1 cellular context compared by ENCODE assay signal in the genomic region with DNA sequence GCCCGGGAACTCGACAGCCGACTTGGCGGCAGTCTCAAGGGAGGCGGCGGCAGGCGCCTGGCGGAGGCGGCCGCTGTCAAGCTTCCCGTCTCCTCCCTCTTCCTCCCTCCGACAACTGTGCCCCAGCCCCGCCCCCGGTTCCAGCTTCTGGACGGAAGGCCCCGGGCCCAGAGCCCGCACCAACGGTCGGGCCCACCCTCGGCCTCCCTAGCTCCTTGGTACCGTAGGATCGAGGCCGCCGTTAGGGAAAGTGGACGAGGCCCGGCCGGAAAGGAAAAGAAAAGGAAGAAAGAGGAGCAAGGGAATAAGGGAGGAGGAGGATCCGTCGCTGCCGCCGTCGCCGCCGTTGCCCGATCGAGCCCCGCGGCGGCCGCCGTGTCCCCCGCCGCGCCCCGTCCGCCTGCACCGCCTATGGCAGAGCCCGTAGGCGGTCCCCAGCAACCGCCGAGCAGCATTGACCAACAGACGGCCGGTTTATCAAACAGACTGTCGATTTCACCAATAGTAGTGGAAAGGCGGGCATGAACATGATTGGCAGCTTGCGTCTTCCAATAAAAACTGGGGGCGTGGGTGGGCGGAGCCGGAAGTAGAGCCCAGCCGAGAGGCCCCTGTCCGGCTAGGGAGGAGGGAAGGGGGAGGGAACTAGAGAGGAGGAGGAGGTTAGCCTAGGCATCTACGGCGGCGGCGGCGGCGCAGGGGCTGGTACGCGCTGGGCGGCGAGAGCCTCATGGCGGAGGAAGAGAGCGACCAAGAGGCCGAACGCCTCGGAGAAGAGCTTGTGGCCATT.
TF ChIP-seq lines count a peak whose summit lies in the region.

A gene with protein sequence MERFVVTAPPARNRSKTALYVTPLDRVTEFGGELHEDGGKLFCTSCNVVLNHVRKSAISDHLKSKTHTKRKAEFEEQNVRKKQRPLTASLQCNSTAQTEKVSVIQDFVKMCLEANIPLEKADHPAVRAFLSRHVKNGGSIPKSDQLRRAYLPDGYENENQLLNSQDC (minus strand): TSS at position 413 of the 787 bp plus-strand sequence. CDS start 3,029 bp downstream, outside the sequence.
A gene (plus strand): TSS at position 663 of the 787 bp plus-strand sequence. CDS start 65 bp downstream, at position 728.

TF ChIP-seq in HepG2, 621 proteins besides CTCF, POLR2A, EP300 and RAD21 (continued from another document and continues in another):
- TF ChIP-seq SP2 (CRISPR knock-in tag; IDR thresholded peaks at IDR 0.05) (peak; percentile 98), ZNF777 (CRISPR knock-in tag; IDR thresholded peaks at IDR 0.05) (peak; percentile 82), NBN (conservative IDR thresholded peaks at IDR 0.05) (no peak), AGO2 (optimal IDR thresholded peaks at IDR 0.05; ENCODE audit: low read depth, low read length) (peak; percentile 69), ETV6 (CRISPR knock-in tag; conservative IDR thresholded peaks at IDR 0.05) (no peak; the same call in 1 of the 2 replicates), CC2D1A (CRISPR knock-in tag; IDR thresholded peaks at IDR 0.05) (no peak), ADNP (CRISPR knock-in tag; IDR thresholded peaks at IDR 0.05) (no peak), KMT2B (CRISPR knock-in tag; IDR thresholded peaks at IDR 0.05) (peak; percentile 85), SIN3B (IDR thresholded peaks at IDR 0.05; ENCODE audit: low read length) (no peak), ZSCAN22 (CRISPR knock-in tag; IDR thresholded peaks at IDR 0.05) (no peak), MXD4 (CRISPR knock-in tag; IDR thresholded peaks at IDR 0.05) (peak; percentile 18; the same call in 1 of the 2 replicates), MBD4 (IDR thresholded peaks at IDR 0.05; ENCODE audit: borderline replicate concordance, low read length) (no peak), ZNF761 (CRISPR knock-in tag; conservative IDR thresholded peaks at IDR 0.05) (0 out of 2 replicates have a peak, but pooled peaks have one; percentile 36), KLF6 (CRISPR knock-in tag; IDR thresholded peaks at IDR 0.05) (no peak; the same call in none of the 2 replicates), ZIK1 (CRISPR knock-in tag; IDR thresholded peaks at IDR 0.05; ENCODE audit: borderline replicate concordance, low read depth) (0 out of 2 replicates have a peak, but pooled peaks have one; percentile 11), ZNF546 (CRISPR knock-in tag; conservative IDR thresholded peaks at IDR 0.05) (no peak), BRD4 (CRISPR knock-in tag; IDR thresholded peaks at IDR 0.05) (no peak), ZNF354B (CRISPR knock-in tag; IDR thresholded peaks at IDR 0.05) (0 out of 2 replicates have a peak, but pooled peaks have one; percentile 86), ZNF33A (CRISPR knock-in tag; IDR thresholded peaks at IDR 0.05; ENCODE audit: borderline replicate concordance) (peak; percentile 49; the same call in 1 of the 2 replicates), ZSCAN30 (CRISPR knock-in tag; IDR thresholded peaks at IDR 0.05) (peak; percentile 67; the same call in 1 of the 2 replicates), ONECUT2 (CRISPR knock-in tag; IDR thresholded peaks at IDR 0.05) (0 out of 2 replicates have a peak, but pooled peaks have one; percentile 52), RBM22 (optimal IDR thresholded peaks at IDR 0.05; ENCODE audit: low read length) (no peak), HOXA5 (CRISPR knock-in tag; IDR thresholded peaks at IDR 0.05) (no peak), SAFB2 (CRISPR knock-in tag; IDR thresholded peaks at IDR 0.05; ENCODE audit: borderline replicate concordance, low read depth) (no peak; the same call in 1 of the 2 replicates), ZNF207 (IDR thresholded peaks at IDR 0.05; ENCODE audit: borderline replicate concordance) (no peak), ZNF850 (CRISPR knock-in tag; conservative IDR thresholded peaks at IDR 0.05) (0 out of 2 replicates have a peak, but pooled peaks have one; percentile 29), HCFC1 (IDR thresholded peaks at IDR 0.05; ENCODE audit: low read depth, low read length) (no peak), ZBTB42 (CRISPR knock-in tag; IDR thresholded peaks at IDR 0.05) (no peak), NFIB (CRISPR knock-in tag; IDR thresholded peaks at IDR 0.05; ENCODE audit: borderline replicate concordance) (no peak), TMF1 (CRISPR knock-in tag; IDR thresholded peaks at IDR 0.05; ENCODE audit: low read depth) (peak; percentile 80; the same call in 1 of the 2 replicates), REXO4 (CRISPR knock-in tag; IDR thresholded peaks at IDR 0.05; ENCODE audit: borderline replicate concordance) (no peak), ZNF619 (CRISPR knock-in tag; IDR thresholded peaks at IDR 0.05) (no peak), ZNF556 (CRISPR knock-in tag; IDR thresholded peaks at IDR 0.05; ENCODE audit: borderline replicate concordance) (0 out of 2 replicates have a peak, but pooled peaks have one; percentile 68), ZNF607 (CRISPR knock-in tag; IDR thresholded peaks at IDR 0.05; ENCODE audit: borderline replicate concordance) (no peak; the same call in 1 of the 2 replicates), ZNF772 (CRISPR knock-in tag; IDR thresholded peaks at IDR 0.05) (peak; percentile 23; the same call in 1 of the 2 replicates)
- TF ChIP-seq, protein P1, sequence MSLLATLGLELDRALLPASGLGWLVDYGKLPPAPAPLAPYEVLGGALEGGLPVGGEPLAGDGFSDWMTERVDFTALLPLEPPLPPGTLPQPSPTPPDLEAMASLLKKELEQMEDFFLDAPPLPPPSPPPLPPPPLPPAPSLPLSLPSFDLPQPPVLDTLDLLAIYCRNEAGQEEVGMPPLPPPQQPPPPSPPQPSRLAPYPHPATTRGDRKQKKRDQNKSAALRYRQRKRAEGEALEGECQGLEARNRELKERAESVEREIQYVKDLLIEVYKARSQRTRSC (CRISPR knock-in tag; IDR thresholded peaks at IDR 0.05; ENCODE audit: low read depth) = no peak
- TF ChIP-seq, protein P2, sequence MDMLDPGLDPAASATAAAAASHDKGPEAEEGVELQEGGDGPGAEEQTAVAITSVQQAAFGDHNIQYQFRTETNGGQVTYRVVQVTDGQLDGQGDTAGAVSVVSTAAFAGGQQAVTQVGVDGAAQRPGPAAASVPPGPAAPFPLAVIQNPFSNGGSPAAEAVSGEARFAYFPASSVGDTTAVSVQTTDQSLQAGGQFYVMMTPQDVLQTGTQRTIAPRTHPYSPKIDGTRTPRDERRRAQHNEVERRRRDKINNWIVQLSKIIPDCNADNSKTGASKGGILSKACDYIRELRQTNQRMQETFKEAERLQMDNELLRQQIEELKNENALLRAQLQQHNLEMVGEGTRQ (IDR thresholded peaks at IDR 0.05; ENCODE audit: low read depth, low read length) = no peak
- TF ChIP-seq, protein P2 (CRISPR knock-in tag; IDR thresholded peaks at IDR 0.05; ENCODE audit: borderline replicate concordance) = no peak
- TF ChIP-seq, protein P3, sequence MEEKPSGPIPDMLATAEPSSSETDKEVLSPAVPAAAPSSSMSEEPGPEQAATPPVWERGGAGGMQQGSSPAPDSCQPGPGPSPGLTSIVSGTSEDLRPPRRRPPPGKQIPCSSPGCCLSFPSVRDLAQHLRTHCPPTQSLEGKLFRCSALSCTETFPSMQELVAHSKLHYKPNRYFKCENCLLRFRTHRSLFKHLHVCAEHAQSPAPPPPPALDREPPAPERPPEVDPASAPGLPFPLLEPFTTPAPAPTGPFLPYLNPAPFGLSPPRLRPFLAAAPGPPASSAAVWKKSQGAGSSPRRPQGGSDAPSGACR (CRISPR knock-in tag; IDR thresholded peaks at IDR 0.05) = no peak
- TF ChIP-seq, protein P4, sequence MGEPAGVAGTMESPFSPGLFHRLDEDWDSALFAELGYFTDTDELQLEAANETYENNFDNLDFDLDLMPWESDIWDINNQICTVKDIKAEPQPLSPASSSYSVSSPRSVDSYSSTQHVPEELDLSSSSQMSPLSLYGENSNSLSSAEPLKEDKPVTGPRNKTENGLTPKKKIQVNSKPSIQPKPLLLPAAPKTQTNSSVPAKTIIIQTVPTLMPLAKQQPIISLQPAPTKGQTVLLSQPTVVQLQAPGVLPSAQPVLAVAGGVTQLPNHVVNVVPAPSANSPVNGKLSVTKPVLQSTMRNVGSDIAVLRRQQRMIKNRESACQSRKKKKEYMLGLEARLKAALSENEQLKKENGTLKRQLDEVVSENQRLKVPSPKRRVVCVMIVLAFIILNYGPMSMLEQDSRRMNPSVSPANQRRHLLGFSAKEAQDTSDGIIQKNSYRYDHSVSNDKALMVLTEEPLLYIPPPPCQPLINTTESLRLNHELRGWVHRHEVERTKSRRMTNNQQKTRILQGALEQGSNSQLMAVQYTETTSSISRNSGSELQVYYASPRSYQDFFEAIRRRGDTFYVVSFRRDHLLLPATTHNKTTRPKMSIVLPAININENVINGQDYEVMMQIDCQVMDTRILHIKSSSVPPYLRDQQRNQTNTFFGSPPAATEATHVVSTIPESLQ (CRISPR knock-in tag; conservative IDR thresholded peaks at IDR 0.05) = no peak
- TF ChIP-seq, protein P5, sequence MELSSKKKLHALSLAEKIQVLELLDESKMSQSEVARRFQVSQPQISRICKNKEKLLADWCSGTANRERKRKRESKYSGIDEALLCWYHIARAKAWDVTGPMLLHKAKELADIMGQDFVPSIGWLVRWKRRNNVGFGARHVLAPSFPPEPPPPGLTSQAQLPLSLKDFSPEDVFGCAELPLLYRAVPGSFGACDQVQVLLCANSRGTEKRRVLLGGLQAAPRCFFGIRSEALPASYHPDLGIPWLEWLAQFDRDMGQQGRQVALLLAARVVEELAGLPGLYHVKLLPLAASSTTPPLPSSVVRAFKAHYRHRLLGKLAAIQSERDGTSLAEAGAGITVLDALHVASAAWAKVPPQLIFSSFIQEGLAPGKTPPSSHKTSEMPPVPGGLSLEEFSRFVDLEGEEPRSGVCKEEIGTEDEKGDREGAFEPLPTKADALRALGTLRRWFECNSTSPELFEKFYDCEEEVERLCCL (CRISPR knock-in tag; IDR thresholded peaks at IDR 0.05; ENCODE audit: borderline replicate concordance) = no peak
- TF ChIP-seq, protein P6, sequence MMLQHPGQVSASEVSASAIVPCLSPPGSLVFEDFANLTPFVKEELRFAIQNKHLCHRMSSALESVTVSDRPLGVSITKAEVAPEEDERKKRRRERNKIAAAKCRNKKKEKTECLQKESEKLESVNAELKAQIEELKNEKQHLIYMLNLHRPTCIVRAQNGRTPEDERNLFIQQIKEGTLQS (CRISPR knock-in tag; IDR thresholded peaks at IDR 0.05) = no peak
- TF ChIP-seq, protein P7, sequence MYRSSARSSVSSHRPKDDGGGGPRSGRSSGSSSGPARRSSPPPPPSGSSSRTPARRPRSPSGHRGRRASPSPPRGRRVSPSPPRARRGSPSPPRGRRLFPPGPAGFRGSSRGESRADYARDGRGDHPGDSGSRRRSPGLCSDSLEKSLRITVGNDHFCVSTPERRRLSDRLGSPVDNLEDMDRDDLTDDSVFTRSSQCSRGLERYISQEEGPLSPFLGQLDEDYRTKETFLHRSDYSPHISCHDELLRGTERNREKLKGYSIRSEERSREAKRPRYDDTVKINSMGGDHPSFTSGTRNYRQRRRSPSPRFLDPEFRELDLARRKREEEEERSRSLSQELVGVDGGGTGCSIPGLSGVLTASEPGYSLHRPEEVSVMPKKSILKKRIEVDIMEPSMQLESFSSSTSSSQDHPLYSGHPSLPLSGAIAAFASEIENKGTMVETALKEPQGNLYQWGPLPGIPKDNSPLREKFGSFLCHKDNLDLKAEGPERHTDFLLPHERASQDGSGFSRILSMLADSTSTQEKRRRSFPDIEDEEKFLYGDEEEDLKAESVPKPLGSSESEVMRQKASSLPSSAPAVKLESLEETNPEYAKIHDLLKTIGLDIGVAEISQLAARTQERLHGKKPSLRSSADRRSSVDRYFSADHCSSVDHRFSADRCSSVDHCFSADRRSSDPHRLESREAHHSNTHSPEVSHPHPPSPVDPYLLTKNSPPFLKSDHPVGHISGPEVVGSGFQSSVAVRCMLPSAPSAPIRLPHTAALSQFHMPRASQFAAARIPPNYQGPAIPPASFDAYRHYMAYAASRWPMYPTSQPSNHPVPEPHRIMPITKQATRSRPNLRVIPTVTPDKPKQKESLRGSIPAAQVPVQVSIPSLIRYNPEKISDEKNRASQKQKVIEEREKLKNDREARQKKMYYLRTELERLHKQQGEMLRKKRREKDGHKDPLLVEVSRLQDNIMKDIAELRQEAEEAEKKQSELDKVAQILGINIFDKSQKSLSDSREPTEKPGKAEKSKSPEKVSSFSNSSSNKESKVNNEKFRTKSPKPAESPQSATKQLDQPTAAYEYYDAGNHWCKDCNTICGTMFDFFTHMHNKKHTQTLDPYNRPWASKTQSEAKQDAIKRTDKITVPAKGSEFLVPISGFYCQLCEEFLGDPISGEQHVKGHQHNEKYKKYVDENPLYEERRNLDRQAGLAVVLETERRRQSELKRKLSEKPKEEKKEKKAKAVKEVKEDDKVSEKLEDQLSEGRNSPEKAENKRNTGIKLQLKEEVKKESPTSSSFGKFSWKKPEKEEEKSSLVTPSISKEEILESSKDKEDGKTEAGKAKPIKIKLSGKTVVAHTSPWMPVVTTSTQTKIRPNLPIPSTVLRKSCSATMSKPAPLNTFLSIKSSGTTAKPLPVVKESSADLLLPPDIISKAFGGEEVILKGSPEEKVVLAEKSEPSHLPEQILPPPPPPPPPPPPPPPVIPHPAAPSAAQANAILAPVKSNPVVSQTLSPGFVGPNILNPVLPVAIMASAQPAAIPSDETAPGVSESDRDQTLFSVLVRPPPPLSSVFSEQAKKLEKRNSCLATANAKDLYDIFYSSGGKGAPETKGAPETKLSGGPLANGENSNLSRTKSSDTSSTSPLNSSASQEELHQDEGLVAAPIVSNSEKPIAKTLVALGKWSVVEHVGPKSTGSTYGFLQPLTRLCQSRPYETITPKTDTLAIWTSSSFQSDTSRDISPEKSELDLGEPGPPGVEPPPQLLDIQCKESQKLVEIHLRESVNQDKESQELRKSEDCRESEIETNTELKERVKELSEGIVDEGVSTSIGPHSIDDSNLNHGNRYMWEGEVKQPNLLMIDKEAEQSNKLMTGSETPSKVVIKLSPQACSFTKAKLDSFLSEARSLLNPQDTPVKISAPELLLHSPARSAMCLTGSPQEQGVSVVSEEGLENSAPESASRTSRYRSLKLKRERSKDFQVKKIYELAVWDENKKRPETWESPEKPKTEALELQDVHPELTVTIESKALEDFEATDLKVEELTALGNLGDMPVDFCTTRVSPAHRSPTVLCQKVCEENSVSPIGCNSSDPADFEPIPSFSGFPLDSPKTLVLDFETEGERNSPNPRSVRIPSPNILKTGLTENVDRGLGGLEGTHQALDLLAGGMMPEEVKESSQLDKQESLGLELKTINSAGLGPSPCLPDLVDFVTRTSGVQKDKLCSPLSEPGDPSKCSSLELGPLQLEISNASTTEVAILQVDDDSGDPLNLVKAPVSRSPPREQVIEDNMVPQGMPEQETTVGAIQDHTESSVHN (CRISPR knock-in tag; IDR thresholded peaks at IDR 0.05) = no peak
